Comparison of ENCODE assay signal across 6 cellular contexts in genomic region chr17:2054262-2054739, GRCh38. TPM values are rescaled to one million over a fixed set of nuclear protein-coding genes. Genes with fewer than 3 reads are reported as not detected.
DNase-seq lines count a peak whose midpoint lies in the region; ATAC-seq lines count a peak whose summit lies in the region.

No MANE protein-coding gene starts in this region.

- H3K4me1 Mint-ChIP-seq in activated CD4-positive, alpha-beta memory T cell treated with anti-CD3 and anti-CD28 coated beads, Interleukin-2, amount 10 ng/mL, durations not matched to agents 7 days and 5 days, result peaks cover 21% of the 10 kb centered on the region
- peaks cover 16 to 25% of the 10 kb centered on the region in 2 donors for H3K4me1 Mint-ChIP-seq in immature natural killer cell

- H3K27me3 Mint-ChIP-seq in activated CD4-positive, alpha-beta memory T cell treated with anti-CD3 and anti-CD28 coated beads, Interleukin-2, amount 10 ng/mL, durations not matched to agents 7 days and 5 days, result peaks cover 17% of the 10 kb centered on the region
- peaks cover 21 to 40% (median 23%) of the 10 kb centered on the region in 3 donors for H3K27me3 Mint-ChIP-seq in immature natural killer cell (ENCODE audit: low read depth in 3 of 3)

- H3K27ac Mint-ChIP-seq in activated CD4-positive, alpha-beta memory T cell treated with anti-CD3 and anti-CD28 coated beads, Interleukin-2, amount 10 ng/mL, durations not matched to agents 7 days and 5 days, result peak overlapping the region; percentile 71
- peak overlapping the region; percentile 60 to 91 (median 86) for H3K27ac Mint-ChIP-seq in immature natural killer cell

- ATAC-seq in GM21619 (IDR thresholded peaks at IDR 0.05; ENCODE audit: unreplicated experiment), result no peak

- CTCF ChIA-PET in activated CD4-positive, alpha-beta memory T cell treated with anti-CD3 and anti-CD28 coated beads, Interleukin-2, amount 10 ng/mL, durations not matched to agents 7 days and 5 days (lab: Charles Lee), result interaction anchor here (0.6 to 7.9 kb wide), 32 partner anchors 10 to 391 kb away, joined by 3 to 210 read pairs (median 5); partner anchors contain the start of genes RTN4RL1 and TSR1

- H3K36me3 Mint-ChIP-seq in activated CD4-positive, alpha-beta memory T cell treated with anti-CD3 and anti-CD28 coated beads, Interleukin-2, amount 10 ng/mL, durations not matched to agents 7 days and 5 days (ENCODE audit: low read depth), result peaks cover 9% of the 10 kb centered on the region
- H3K36me3 Mint-ChIP-seq in immature natural killer cell, result peaks cover 0 to under 1% (median 0%) of the 10 kb centered on the region in 3 donors

- POLR2A ChIA-PET in activated CD4-positive, alpha-beta memory T cell treated with anti-CD3 and anti-CD28 coated beads, Interleukin-2, amount 10 ng/mL, durations not matched to agents 7 days and 5 days (lab: Charles Lee), result interaction anchor here (0.6 to 5.9 kb wide), 20 partner anchors 12 to 347 kb away, joined by 3 to 94 read pairs (median 6); partner anchors contain the start of genes SGSM2, SMG6, SRR and TSR1

- DNase-seq in NCI-H82 (lab: John Stamatoyannopoulos, UW) (peak; percentile 69), NCI-H82 treated with DMSO at 0.1 percent for 48 hours (lab: John Stamatoyannopoulos, UW; ENCODE audit: unreplicated experiment) (no peak), immature natural killer cell (no peak), kidney glomerular epithelial cell (lab: John Stamatoyannopoulos, UW) (no peak)
- peak; percentile 50 for DNase-seq in activated CD4-positive, alpha-beta memory T cell treated with anti-CD3 and anti-CD28 coated beads, Interleukin-2, amount 10 ng/mL, durations not matched to agents 7 days and 5 days

- H3K9me3 Mint-ChIP-seq in activated CD4-positive, alpha-beta memory T cell treated with anti-CD3 and anti-CD28 coated beads, Interleukin-2, amount 10 ng/mL, durations not matched to agents 7 days and 5 days, result no peaks in the 10 kb centered on the region
- no peaks in the 10 kb centered on the region for H3K9me3 Mint-ChIP-seq in immature natural killer cell

- peak overlapping the region; percentile 79 for H3K4me3 Mint-ChIP-seq in activated CD4-positive, alpha-beta memory T cell treated with anti-CD3 and anti-CD28 coated beads, Interleukin-2, amount 10 ng/mL, durations not matched to agents 7 days and 5 days
- peak overlapping the region; percentile 75 to 81 (median 79) for H3K4me3 Mint-ChIP-seq in immature natural killer cell

RNA-seq across cellular contexts. Expression of gene HIC1, which starts 0.6 kb away (rescaled TPM):
- 10 to 100 TPM; 38.3 to 39.8 TPM for total RNA-seq in activated CD4-positive, alpha-beta memory T cell treated with anti-CD3 and anti-CD28 coated beads, Interleukin-2, amount 10 ng/mL, durations not matched to agents 7 days and 5 days
- 1 to 10 TPM in 2 of 3 donors, under 1 TPM in 1; 0.90 to 5.9 (median 1.2) TPM for polyA plus RNA-seq in immature natural killer cell

RNA-seq across cellular contexts. Expression of gene OVCA2, which starts 12.5 kb away (rescaled TPM):
- 10 to 100 TPM; 43.2 to 45.4 TPM for total RNA-seq in activated CD4-positive, alpha-beta memory T cell treated with anti-CD3 and anti-CD28 coated beads, Interleukin-2, amount 10 ng/mL, durations not matched to agents 7 days and 5 days
- polyA plus RNA-seq in immature natural killer cell, result 100 to 1,000 TPM in 2 of 3 donors, 10 to 100 TPM in 1; 90.6 to 107 (median 104) TPM

RNA-seq across cellular contexts. Expression of gene DPH1, which starts 24.3 kb away (rescaled TPM):
- 10 to 100 TPM; 28.4 to 28.8 TPM for total RNA-seq in activated CD4-positive, alpha-beta memory T cell treated with anti-CD3 and anti-CD28 coated beads, Interleukin-2, amount 10 ng/mL, durations not matched to agents 7 days and 5 days
- polyA plus RNA-seq in immature natural killer cell, result 10 to 100 TPM; 18.6 to 26.4 (median 21.4) TPM

RNA-seq across cellular contexts. Expression of gene RTN4RL1, which starts 29.2 kb away (rescaled TPM):
- total RNA-seq in activated CD4-positive, alpha-beta memory T cell treated with anti-CD3 and anti-CD28 coated beads, Interleukin-2, amount 10 ng/mL, durations not matched to agents 7 days and 5 days, result under 1 TPM; 0.33 to 0.35 TPM
- polyA plus RNA-seq in immature natural killer cell, result under 1 TPM in 1 of 3 donors, not detected in 2; 0.37 TPM

Comparison
In these comparisons a context has a peak if more than half of its experiments do, and no peak if none do; other contexts are left out.
1. DNase-seq: peak in NCI-H82 (single experiment) and activated CD4-positive, alpha-beta memory T cell treated with anti-CD3 and anti-CD28 coated beads, Interleukin-2, amount 10 ng/mL, durations not matched to agents 7 days and 5 days (single experiment); none in NCI-H82 treated with DMSO at 0.1 percent for 48 hours (single experiment), immature natural killer cell (0 of 3) and kidney glomerular epithelial cell (single experiment).